Comparison of ENCODE assay signal across 12 cellular contexts in genomic region chr11:2887526-2888195, GRCh38. TPM values are rescaled to one million over a fixed set of nuclear protein-coding genes. Genes with fewer than 3 reads are reported as not detected.
DNase-seq lines count a peak whose midpoint lies in the region; ATAC-seq and TF ChIP-seq lines count a peak whose summit lies in the region.
"Had no signal": no experiment of that assay in that cellular context is flagged by ENCODE, and none has a peak within 500 bp of the region (broad histone marks: within the 10 kb centered on the region; RNA-seq: fewer than 3 reads in every experiment).

No MANE protein-coding gene starts in this region.

- no peak overlapping the region for H3K4me3 ChIP-seq in naive thymus-derived CD4-positive, alpha-beta T cell (ENCODE audit: low read length)
- no peak overlapping the region for H3K4me3 ChIP-seq in uterus
- H3K4me3 ChIP-seq: Peyer's patch, psoas muscle had no signal

- H3K27ac Mint-ChIP-seq in activated naive CD8-positive, alpha-beta T cell treated with anti-CD3 and anti-CD28 coated beads for 36 hours, result no peak overlapping the region
- peak overlapping the region in 8 of 9 donors; percentile 20 to 86 (median 72) for H3K27ac Mint-ChIP-seq in naive thymus-derived CD4-positive, alpha-beta T cell

- H3K27me3 ChIP-seq in naive thymus-derived CD4-positive, alpha-beta T cell (ENCODE audit: control insufficient read depth in 2 of 2, insufficient read depth in 2 of 2, low read length in 2 of 2), result no peaks in the 10 kb centered on the region
- no peaks in the 10 kb centered on the region for H3K27me3 ChIP-seq in uterus
- H3K27me3 ChIP-seq: Peyer's patch had no signal

- no peaks in the 10 kb centered on the region for H3K36me3 Mint-ChIP-seq in activated naive CD8-positive, alpha-beta T cell treated with anti-CD3 and anti-CD28 coated beads for 36 hours
- H3K36me3 Mint-ChIP-seq in naive thymus-derived CD4-positive, alpha-beta T cell, result no peaks in the 10 kb centered on the region

- POLR2A ChIA-PET in naive thymus-derived CD4-positive, alpha-beta T cell (lab: Charles Lee), result interaction anchor here (2.1 to 3.9 kb wide), 2 partner anchors 14 to 355 kb away, joined by 9 to 19 read pairs; a partner anchor contains a TSS

- CTCF ChIA-PET in naive thymus-derived CD4-positive, alpha-beta T cell (lab: Charles Lee), result interaction anchor here (0.6 to 9.4 kb wide), 12 partner anchors 9 to 442 kb away, joined by 3 to 197 read pairs (median 4); a partner anchor contains a TSS

- H3K4me3 Mint-ChIP-seq in activated naive CD8-positive, alpha-beta T cell treated with anti-CD3 and anti-CD28 coated beads for 36 hours, result peak overlapping the region; percentile 44
- H3K4me3 Mint-ChIP-seq in naive thymus-derived CD4-positive, alpha-beta T cell, result peak overlapping the region in 6 of 10 donors; percentile 23 to 80 (median 69)

- peaks cover 14 to 25% of the 10 kb centered on the region in 2 donors for H3K4me1 ChIP-seq in naive thymus-derived CD4-positive, alpha-beta T cell (ENCODE audit: control insufficient read depth in 2 of 2, insufficient read depth in 2 of 2, low read length in 2 of 2)
- peaks cover 15 to 23% of the 10 kb centered on the region in 2 donors for H3K4me1 ChIP-seq in uterus
- H3K4me1 ChIP-seq: BE2C had no signal

- intact Hi-C loops in left ventricle myocardium superior (cut with micrococcal nuclease) (loop anchor here (2.0 kb wide), 1 partner anchor 355 kb away; no protein-coding TSS in a partner anchor), cardiac septum (cut with DNase I) (loop anchor here (1.0 to 10.0 kb wide), 5 partner anchors 75 to 583 kb away; partner anchors contain the start of genes C11orf21, KCNQ1OT1 and TSPAN32), uterus (cut with DNase I; ENCODE audit: low total_unique reads) (loop anchor here (10.0 kb wide), 1 partner anchor 183 kb away; no protein-coding TSS in a partner anchor)
- intact Hi-C loops in naive thymus-derived CD4-positive, alpha-beta T cell (cut with micrococcal nuclease), result loop anchor here (1.0 to 10.0 kb wide), 11 partner anchors 43 to 585 kb away; partner anchors contain the start of genes C11orf21 (in 1 of the 2), CD81 (in 1 of the 2), KCNQ1 (in 1 of the 2) and NAP1L4 (in 1 of the 2)

- no peaks in the 10 kb centered on the region for H3K9me3 Mint-ChIP-seq in activated naive CD8-positive, alpha-beta T cell treated with anti-CD3 and anti-CD28 coated beads for 36 hours
- no peaks in the 10 kb centered on the region for H3K9me3 Mint-ChIP-seq in naive thymus-derived CD4-positive, alpha-beta T cell
- H3K9me3 Mint-ChIP-seq: activated T-cell treated with anti-CD3 and anti-CD28 coated beads, Interleukin-2, amount 50 U/mL, for 4 hours had no signal

- H3K27me3 Mint-ChIP-seq in activated naive CD8-positive, alpha-beta T cell treated with anti-CD3 and anti-CD28 coated beads for 36 hours, result peaks cover 14% of the 10 kb centered on the region
- H3K27me3 Mint-ChIP-seq in naive thymus-derived CD4-positive, alpha-beta T cell, result peaks cover 0 to 30% (median 0%) of the 10 kb centered on the region in 5 donors

- H3K27ac ChIP-seq in naive thymus-derived CD4-positive, alpha-beta T cell (ENCODE audit: low read depth, low read length), result no peak overlapping the region
- H3K27ac ChIP-seq in uterus, result peak overlapping the region; percentile 49 to 90
- H3K27ac ChIP-seq: Peyer's patch, psoas muscle had no signal

- DNase-seq in left ventricle myocardium superior (peak; percentile 43), cardiac septum (ENCODE audit: low spot score) (no peak), uterus (peak in 1 of 2 donors; percentile 31)
- no peak for DNase-seq in activated naive CD8-positive, alpha-beta T cell treated with anti-CD3 and anti-CD28 coated beads for 36 hours
- DNase-seq in naive thymus-derived CD4-positive, alpha-beta T cell, result no peak

- no peaks in the 10 kb centered on the region for H3K9me3 ChIP-seq in naive thymus-derived CD4-positive, alpha-beta T cell (ENCODE audit: control insufficient read depth in 2 of 3, low read length in 3 of 3)
- H3K9me3 ChIP-seq in uterus, result no peaks in the 10 kb centered on the region
- H3K9me3 ChIP-seq: Peyer's patch, psoas muscle had no signal

- ATAC-seq in left ventricle myocardium superior (no peak), GM18517 (IDR thresholded peaks at IDR 0.05; ENCODE audit: unreplicated experiment) (no peak), HG03095 (IDR thresholded peaks at IDR 0.05; ENCODE audit: unreplicated experiment) (no peak), GM21526 (IDR thresholded peaks at IDR 0.05; ENCODE audit: low FRiP score, unreplicated experiment) (no peak)
- no peak for ATAC-seq in naive thymus-derived CD4-positive, alpha-beta T cell

- no peak for TF ChIP-seq POLR2A in uterus (IDR thresholded peaks at IDR 0.05)

- H3K36me3 ChIP-seq in naive thymus-derived CD4-positive, alpha-beta T cell (ENCODE audit: control insufficient read depth in 2 of 3, insufficient read depth in 3 of 3, low read length in 3 of 3), result peaks cover 0 to 5% (median 0%) of the 10 kb centered on the region in 3 experiments
- H3K36me3 ChIP-seq in uterus, result no peaks in the 10 kb centered on the region
- H3K36me3 ChIP-seq: BE2C, Peyer's patch had no signal

- H3K4me1 Mint-ChIP-seq in activated naive CD8-positive, alpha-beta T cell treated with anti-CD3 and anti-CD28 coated beads for 36 hours, result peaks cover 26% of the 10 kb centered on the region
- peaks cover 6 to 49% (median 29%) of the 10 kb centered on the region in 7 donors for H3K4me1 Mint-ChIP-seq in naive thymus-derived CD4-positive, alpha-beta T cell

- no peak for TF ChIP-seq CTCF in uterus (IDR thresholded peaks at IDR 0.05)

RNA-seq across cellular contexts. Expression of gene CDKN1C, which starts 2.1 kb away (rescaled TPM):
- total RNA-seq in left ventricle myocardium superior, result 42.0 TPM
- total RNA-seq in cardiac septum, result 11.5 TPM
- total RNA-seq in activated naive CD8-positive, alpha-beta T cell treated with anti-CD3 and anti-CD28 coated beads for 36 hours, result 1 to 10 TPM in 1 of 2 experiments, under 1 TPM in 1; 0.85 to 1.0 TPM
- total RNA-seq in naive thymus-derived CD4-positive, alpha-beta T cell, result 10 to 100 TPM in 1 of 5 experiments, 1 to 10 TPM in 3, under 1 TPM in 1; 0.53 to 36.0 (median 6.0) TPM
- polyA plus RNA-seq in naive thymus-derived CD4-positive, alpha-beta T cell, result under 1 TPM; 0.35 to 0.94 TPM
- total RNA-seq in uterus, result 100 to 1,000 TPM in 1 of 4 donors, 10 to 100 TPM in 3; 42.0 to 213 (median 71.7) TPM

RNA-seq across cellular contexts. Expression of gene PHLDA2, which starts 41.6 kb away (rescaled TPM):
- total RNA-seq in left ventricle myocardium superior (0.99 TPM), cardiac septum (2.1 TPM), uterus (1 to 10 TPM in 1 of 4 donors, not detected in 3; 5.2 TPM)
- total RNA-seq in activated naive CD8-positive, alpha-beta T cell treated with anti-CD3 and anti-CD28 coated beads for 36 hours, result 1 to 10 TPM; 1.3 to 2.5 TPM
- 1 to 10 TPM in 3 of 5 experiments, not detected in 2; 2.5 to 7.9 (median 4.5) TPM for total RNA-seq in naive thymus-derived CD4-positive, alpha-beta T cell
- not detected for polyA plus RNA-seq in naive thymus-derived CD4-positive, alpha-beta T cell
